Comparison of ENCODE assay signal across 31 cellular contexts in the genomic region with DNA sequence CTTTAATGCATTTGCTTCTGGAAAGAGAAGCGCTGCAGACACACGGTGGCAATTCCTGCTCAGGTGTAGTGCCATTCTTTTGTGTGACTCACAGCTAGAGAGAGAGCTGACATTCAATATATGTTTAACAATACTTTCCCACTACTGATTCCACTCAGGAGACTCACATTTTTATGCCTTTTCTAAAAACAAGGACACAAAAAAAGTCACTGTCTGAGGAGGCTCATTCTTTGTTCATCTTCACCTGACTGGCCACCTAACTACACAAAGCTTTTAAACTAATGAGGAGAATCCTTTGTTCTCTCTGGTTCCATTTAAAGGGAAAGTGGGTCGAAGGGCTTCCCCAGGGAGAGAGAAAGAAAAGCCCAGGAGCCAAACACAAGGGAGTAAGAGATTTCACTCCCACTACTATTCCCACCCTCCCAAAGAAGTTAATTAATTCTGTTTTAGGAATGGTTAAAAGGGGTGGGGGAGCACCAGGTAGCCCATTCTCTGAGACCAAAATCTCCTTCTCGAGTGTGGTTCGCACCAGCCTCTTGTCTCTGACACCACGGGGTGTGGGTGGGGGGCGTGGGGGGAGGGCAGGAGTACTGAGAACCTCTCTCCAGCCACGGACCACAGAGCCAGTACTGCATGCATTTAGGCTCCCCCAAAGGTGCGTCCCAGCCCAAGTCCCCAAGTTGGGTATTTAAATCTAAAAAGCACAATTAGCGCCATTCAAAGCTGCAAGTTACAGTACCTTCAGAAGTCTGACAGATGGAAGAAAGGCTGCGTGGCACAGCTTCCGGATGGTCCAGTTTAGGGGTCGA. TPM values are rescaled to one million over a fixed set of nuclear protein-coding genes. Genes with fewer than 3 reads are reported as not detected.
A peak's percentile ranks its signal among the peaks of the same experiment; 100 is the strongest.
DNase-seq lines count a peak whose midpoint lies in the region; ATAC-seq and TF ChIP-seq lines count a peak whose summit lies in the region.
"Had no signal": no experiment of that assay in that cellular context is flagged by ENCODE, and none has a peak within 500 bp of the region (broad histone marks: within the 10 kb centered on the region; RNA-seq: fewer than 3 reads in every experiment).

No MANE protein-coding gene starts in this region.

- no peak overlapping the region for H2AFZ ChIP-seq in neural progenitor cell (replicated peaks)

- peak overlapping the region; percentile 98 for H3K27ac ChIP-seq in neural progenitor cell
- H3K27ac ChIP-seq: A549, BLaER1, esophagus squamous epithelium, gastrocnemius medialis, HL-60, left lung, RWPE1, thyroid gland, WERI-Rb-1 had no signal

- no peaks in the 10 kb centered on the region for H3K9me3 ChIP-seq in neural progenitor cell (ENCODE audit: low read depth)
- H3K9me3 ChIP-seq: A549, BLaER1, esophagus squamous epithelium, gastrocnemius medialis, left lung, SK-N-SH, thyroid gland had no signal

- H3K4me1 Mint-ChIP-seq in brain (peaks cover 39% of the 10 kb centered on the region), neural progenitor cell (peaks cover 62% of the 10 kb centered on the region)
- H3K4me1 Mint-ChIP-seq in stimulated activated memory B cell treated with anti-CD40 and anti-IgM and Interleukin-4, amounts not matched to agents 10 μg/mL and 1 μg/mL and 100 μg/mL, for 72 hours = no peaks in the 10 kb centered on the region
- H3K4me1 Mint-ChIP-seq: activated naive CD8-positive, alpha-beta T cell treated with anti-CD3 and anti-CD28 coated beads for 36 hours; IgD-negative memory B cell; immature natural killer cell had no signal

- DNase-seq in G401 (ENCODE audit: low spot score) (peak; percentile 76), neural progenitor cell (ENCODE audit: low spot score) (peak; percentile 84), ACHN (no peak), NCI-H187 treated with DMSO at 0.1 percent for 48 hours (lab: John Stamatoyannopoulos, UW) (no peak)
- DNase-seq: activated CD8-positive, alpha-beta memory T cell treated with anti-CD3 and anti-CD28 coated beads, Interleukin-2, amount 50 U/mL, for 4 hours; activated naive CD8-positive, alpha-beta T cell treated with anti-CD3 and anti-CD28 coated beads for 36 hours; COR-L47; effector memory CD4-positive, alpha-beta T cell; esophagus squamous epithelium; gastrocnemius medialis; GOT3; immature natural killer cell; NCI-H1436; NCI-H2171 treated with DMSO at 0.1 percent for 48 hours; SK-N-SH; stimulated activated CD4-positive, alpha-beta T cell treated with anti-CD3 and anti-CD28 coated beads, Interleukin-2, amount 100 ng/mL, for 48 hours; stimulated activated naive CD4-positive, alpha-beta T cell treated with Interleukin-2 at 50 U/mL for 16 hours; thyroid gland; WERI-Rb-1 had no signal

- H3K4me3 ChIP-seq in iPS-11a (ENCODE audit: low read depth, low read length) (peak overlapping the region; percentile 49), neural progenitor cell (peak overlapping the region; percentile 92)
- H3K4me3 ChIP-seq: A549, BLaER1, esophagus squamous epithelium, gastrocnemius medialis, left lung, thyroid gland had no signal

- H3K9ac ChIP-seq in neural progenitor cell = no peak overlapping the region
- H3K9ac ChIP-seq: BLaER1, SK-N-SH had no signal

- H3K27me3 ChIP-seq in neural progenitor cell = no peaks in the 10 kb centered on the region
- H3K27me3 ChIP-seq: BLaER1 had no signal

- peaks cover 76% of the 10 kb centered on the region for H3F3A ChIP-seq in neural progenitor cell (ENCODE audit: low read depth)

- H4K20me1 ChIP-seq in neural progenitor cell (ENCODE audit: low read depth) = no peaks in the 10 kb centered on the region
- H4K20me1 ChIP-seq: BLaER1 had no signal

- H3K27ac Mint-ChIP-seq in brain (peak overlapping the region in 4 of 5 experiments; percentile 84 to 93 (median 89)), neural progenitor cell (peak overlapping the region; percentile 89)
- H3K27ac Mint-ChIP-seq in stimulated activated memory B cell treated with anti-CD40 and anti-IgM and Interleukin-4, amounts not matched to agents 10 μg/mL and 1 μg/mL and 100 μg/mL, for 72 hours = no peak overlapping the region
- H3K27ac Mint-ChIP-seq: activated naive CD8-positive, alpha-beta T cell treated with anti-CD3 and anti-CD28 coated beads for 36 hours; activated T-helper 2 cell treated with anti-CD3 and anti-CD28 coated beads, Interferon-gamma antibody, Interleukin-2, Interleukin-4, amounts not matched to agents 10 μg/mL and 5 μg/mL and 100 μg/mL, durations not matched to agents 14 hours and 24 hours and 36 hours; IgD-negative memory B cell; immature natural killer cell had no signal

- peaks cover 72% of the 10 kb centered on the region for H3K4me1 ChIP-seq in neural progenitor cell
- H3K4me1 ChIP-seq: A549, BLaER1, gastrocnemius medialis, left lung, thyroid gland had no signal

- H3K4me2 ChIP-seq in neural progenitor cell = peak overlapping the region; percentile 99
- H3K4me2 ChIP-seq: A549, BLaER1, SK-N-SH had no signal

- H3K27me3 Mint-ChIP-seq in brain = peaks cover 13% of the 10 kb centered on the region
- H3K27me3 Mint-ChIP-seq in neural progenitor cell (ENCODE audit: insufficient read depth, low read depth) = no peaks in the 10 kb centered on the region
- no peaks in the 10 kb centered on the region for H3K27me3 Mint-ChIP-seq in stimulated activated memory B cell treated with anti-CD40 and anti-IgM and Interleukin-4, amounts not matched to agents 10 μg/mL and 1 μg/mL and 100 μg/mL, for 72 hours

- H3K79me2 ChIP-seq in neural progenitor cell (ENCODE audit: low read depth) = peaks cover 90% of the 10 kb centered on the region

- H3K9me3 Mint-ChIP-seq in brain (peaks cover 0 to 4% (median 0%) of the 10 kb centered on the region in 5 experiments), neural progenitor cell (peaks cover 8% of the 10 kb centered on the region)
- peaks cover 2% of the 10 kb centered on the region for H3K9me3 Mint-ChIP-seq in stimulated activated memory B cell treated with anti-CD40 and anti-IgM and Interleukin-4, amounts not matched to agents 10 μg/mL and 1 μg/mL and 100 μg/mL, for 72 hours
- H3K9me3 Mint-ChIP-seq: activated naive CD8-positive, alpha-beta T cell treated with anti-CD3 and anti-CD28 coated beads for 36 hours; activated T-helper 2 cell treated with anti-CD3 and anti-CD28 coated beads, Interferon-gamma antibody, Interleukin-2, Interleukin-4, amounts not matched to agents 10 μg/mL and 5 μg/mL and 100 μg/mL, durations not matched to agents 14 hours and 24 hours and 36 hours had no signal

- H3K4me3 Mint-ChIP-seq in brain (peak overlapping the region; percentile 82 to 96 (median 89)), neural progenitor cell (peak overlapping the region; percentile 94)
- H3K4me3 Mint-ChIP-seq in stimulated activated memory B cell treated with anti-CD40 and anti-IgM and Interleukin-4, amounts not matched to agents 10 μg/mL and 1 μg/mL and 100 μg/mL, for 72 hours = no peak overlapping the region
- H3K4me3 Mint-ChIP-seq: activated naive CD8-positive, alpha-beta T cell treated with anti-CD3 and anti-CD28 coated beads for 36 hours; IgD-negative memory B cell; immature natural killer cell had no signal

- H3K36me3 ChIP-seq in neural progenitor cell = peaks cover 5% of the 10 kb centered on the region
- H3K36me3 ChIP-seq: BLaER1, esophagus squamous epithelium, gastrocnemius medialis, left lung, thyroid gland, WERI-Rb-1 had no signal

- TF ChIP-seq CTCF in brain (conservative IDR thresholded peaks at IDR 0.05) = no peak
- no peak for TF ChIP-seq CTCF in neural progenitor cell (IDR thresholded peaks at IDR 0.05)

- H3K36me3 Mint-ChIP-seq in brain (no peaks in the 10 kb centered on the region), neural progenitor cell (peaks cover 16% of the 10 kb centered on the region)
- no peaks in the 10 kb centered on the region for H3K36me3 Mint-ChIP-seq in stimulated activated memory B cell treated with anti-CD40 and anti-IgM and Interleukin-4, amounts not matched to agents 10 μg/mL and 1 μg/mL and 100 μg/mL, for 72 hours
- H3K36me3 Mint-ChIP-seq: activated naive CD8-positive, alpha-beta T cell treated with anti-CD3 and anti-CD28 coated beads for 36 hours; IgD-negative memory B cell had no signal

- ATAC-seq in GM21619 (IDR thresholded peaks at IDR 0.05; ENCODE audit: unreplicated experiment) = no peak
- ATAC-seq in stimulated activated memory B cell treated with anti-CD40 and anti-IgM and Interleukin-4, amounts not matched to agents 10 μg/mL and 1 μg/mL and 100 μg/mL, for 72 hours = no peak
- ATAC-seq: A549, gastrocnemius medialis, left lung had no signal

- in situ Hi-C loops in G401 (cut with HindIII; ENCODE audit: low sequenced_read_pairs) = no loop called here
- in situ Hi-C loops in ACHN (cut with HindIII; ENCODE audit: low pct_ligation_motif_present, low pct_unique_long_range_greater_than_20kb, low sequenced_read_pairs) = no loop called here

RNA-seq across cellular contexts. Expression of gene TRPM3, which starts 0.8 kb away (rescaled TPM):
- not detected in 2 replicates for total RNA-seq in G401 (2014; rRNA removed; shearing (Covaris generic))
- polyA plus RNA-seq in brain (ENCODE audit: insufficient read depth, low read depth, low replicate concordance) = 1.2 TPM
- total RNA-seq in neural progenitor cell (ENCODE audit: low replicate concordance) = 34.2 and 37.2 TPM in 2 replicates
- total RNA-seq: activated naive CD8-positive, alpha-beta T cell treated with anti-CD3 and anti-CD28 coated beads for 36 hours; activated T-helper 2 cell treated with anti-CD3 and anti-CD28 coated beads, Interferon-gamma antibody, Interleukin-2, Interleukin-4, amounts not matched to agents 10 μg/mL and 5 μg/mL and 100 μg/mL, durations not matched to agents 14 hours and 24 hours and 36 hours; chondrocyte had no signal
- polyA plus RNA-seq: A549, IgD-negative memory B cell, immature natural killer cell, SK-N-SH had no signal

Comparison
In these comparisons a context has a peak if more than half of its experiments do, and no peak if none do; other contexts are left out.
1. DNase-seq: peak in G401 (single experiment) and neural progenitor cell (single experiment); none in ACHN (single experiment) and NCI-H187 treated with DMSO at 0.1 percent for 48 hours (single experiment).
2. RNA of gene TRPM3, which starts 0.8 kb away (total RNA-seq): 34.2 to 37.2 TPM in neural progenitor cell; not detected in G401; every median in the first group is over 10 times any median in the second.